In genomic region chr1:9439074-9439761, GRCh38 we compare ENCODE assay signal across 10 cellular contexts.
DNase-seq lines count a peak whose midpoint lies in the region; ATAC-seq, FAIRE-seq and TF ChIP-seq lines count a peak whose summit lies in the region.
"Had no signal": no experiment of that assay in that cellular context is flagged by ENCODE, and none has a peak within 500 bp of the region (broad histone marks: within the 10 kb centered on the region; RNA-seq: fewer than 3 reads in every experiment).

No MANE protein-coding gene starts in this region.

- BruUV-seq in Panc1 (replicated peaks; lab: Mats Ljungman, UMichigan), result no TSS peak

- H3K27ac ChIP-seq in AG04450 (ENCODE audit: low read depth, low read length), result peak overlapping the region; percentile 87
- H3K27ac ChIP-seq in Panc1 (ENCODE audit: low read length), result peak overlapping the region; percentile 67
- H3K27ac ChIP-seq in fibroblast of lung (ENCODE audit: insufficient read depth, low read length), result peak overlapping the region; percentile 78
- peak overlapping the region; percentile 94 to 98 (median 97) for H3K27ac ChIP-seq in pancreas

- H3K9me3 ChIP-seq in AG04450 (ENCODE audit: control insufficient read depth, insufficient read depth, low read length), result no peaks in the 10 kb centered on the region; the same call in 1 of the 2 replicates
- no peaks in the 10 kb centered on the region for H3K9me3 ChIP-seq in Panc1 (ENCODE audit: control insufficient read depth, insufficient read depth, low read depth, low read length)
- no peaks in the 10 kb centered on the region for H3K9me3 ChIP-seq in fibroblast of lung (ENCODE audit: control insufficient read depth, insufficient read depth, low read depth, low read length)
- no peaks in the 10 kb centered on the region for H3K9me3 ChIP-seq in pancreas

- H2AFZ ChIP-seq in fibroblast of lung (ENCODE audit: low read length), result no peak overlapping the region

- H3K9ac ChIP-seq in fibroblast of lung (ENCODE audit: insufficient read depth, low read length), result no peak overlapping the region

- in situ Hi-C loops in Panc1 (cut with HindIII; ENCODE audit: low pct_unique_long_range_greater_than_20kb, low sequenced_read_pairs), result no loop called here

- peak; percentile 56 for ATAC-seq in Panc1
- peak in 3 of 4 donors; percentile 1 to 5 (median 4) for ATAC-seq in pancreas
- no peak for ATAC-seq in SK-N-SH treated with all-trans-retinoic acid at 6 μM for 48 hours
- no peak for ATAC-seq in HG03565 (IDR thresholded peaks at IDR 0.05; ENCODE audit: unreplicated experiment)
- no peak for ATAC-seq in HG03025 (IDR thresholded peaks at IDR 0.05; ENCODE audit: low FRiP score, unreplicated experiment)

- H3K27me3 ChIP-seq in AG04450 (ENCODE audit: control insufficient read depth, insufficient read depth, low read length), result no peaks in the 10 kb centered on the region
- no peaks in the 10 kb centered on the region for H3K27me3 ChIP-seq in Panc1 (ENCODE audit: control insufficient read depth, insufficient read depth, low read length)
- peaks cover 2% of the 10 kb centered on the region for H3K27me3 ChIP-seq in fibroblast of lung (ENCODE audit: control insufficient read depth, insufficient read depth, low read length)
- no peaks in the 10 kb centered on the region for H3K27me3 ChIP-seq in pancreas

- FAIRE-seq in pancreas (lab: Jason Lieb, UNC), result no peak
- FAIRE-seq: colon had no signal

- TF ChIP-seq CTCF in AG04450 (IDR thresholded peaks at IDR 0.05; ENCODE audit: low read depth, low read length), result no peak
- no peak for TF ChIP-seq CTCF in Panc1 (IDR thresholded peaks at IDR 0.05)
- no peak for TF ChIP-seq CTCF in fibroblast of lung (conservative IDR thresholded peaks at IDR 0.05 in 1 of 2, IDR thresholded peaks at IDR 0.05 in 1 of 2; ENCODE audit: low read depth in 1 of 2, low read length in 2 of 2)
- no peak for TF ChIP-seq CTCF in pancreas (IDR thresholded peaks at IDR 0.05)

- 59 to 60% methylated on average over 9 of the region's 9 CpGs for WGBS in pancreas, 2 donors

- no peaks in the 10 kb centered on the region for H4K20me1 ChIP-seq in fibroblast of lung (ENCODE audit: control insufficient read depth, extremely low read depth, insufficient read depth, low read length)

- H3K4me1 ChIP-seq in Panc1 (ENCODE audit: control insufficient read depth, insufficient read depth, low read length) (peaks cover 72% of the 10 kb centered on the region), fibroblast of lung (ENCODE audit: control insufficient read depth, extremely low read depth, insufficient read depth, low read length) (peaks cover 10% of the 10 kb centered on the region), pancreas (peaks cover 79 to 88% (median 84%) of the 10 kb centered on the region in 3 donors)

- CTCF ChIA-PET in AG04450 (lab: Charles Lee) (interaction anchor here (1.0 to 1.6 kb wide), 3 partner anchors 11 to 150 kb away, joined by 3 to 7 read pairs (median 7); no protein-coding TSS in a partner anchor), Panc1 (lab: Charles Lee) (interaction anchor here (0.6 kb wide), 1 partner anchor 15 kb away, joined by 3 read pairs; no protein-coding TSS in a partner anchor)

- POLR2A ChIA-PET in AG04450 (lab: Yijun Ruan, JAX), result interaction anchor here (1.2 to 1.3 kb wide), 3 partner anchors 26 to 118 kb away, joined by 4 to 9 read pairs (median 8); no protein-coding TSS in a partner anchor
- POLR2A ChIA-PET in Panc1 (lab: Charles Lee), result no interaction called here

- H3K4me3 ChIP-seq in AG04450 (ENCODE audit: low read depth, low read length) (no peak overlapping the region), Panc1 (ENCODE audit: low read depth in 2 of 2, low read length in 2 of 2) (peak overlapping the region in 1 of 2 experiments; percentile 19; a peak in 2 of 4 replicates), fibroblast of lung (replicated peaks in 1 of 4; ENCODE audit: control extremely low read depth in 1 of 4, insufficient read depth in 1 of 4, low read depth in 3 of 4, low read length in 4 of 4) (no peak overlapping the region), pancreas (peak overlapping the region in 2 of 4 donors; percentile 0 to 25)

- peak overlapping the region; percentile 79 for H3K4me2 ChIP-seq in fibroblast of lung (ENCODE audit: extremely low read depth, insufficient read depth, low read length)

- no peaks in the 10 kb centered on the region for H3K79me2 ChIP-seq in fibroblast of lung (ENCODE audit: control insufficient read depth, insufficient read depth, low read length)

- H3K36me3 ChIP-seq in Panc1 (ENCODE audit: control insufficient read depth, insufficient read depth, low read length) (no peaks in the 10 kb centered on the region), fibroblast of lung (ENCODE audit: control insufficient read depth, insufficient read depth, low read length) (no peaks in the 10 kb centered on the region), pancreas (no peaks in the 10 kb centered on the region)

- DNase-seq in AG04450 (ENCODE audit: low read depth, low spot score), result no peak
- no peak for DNase-seq in Panc1 (ENCODE audit: low read depth, low spot score)
- DNase-seq in fibroblast of lung (ENCODE audit: low read depth in 2 of 2), result no peak
- peak in 3 of 6 donors; percentile 53 to 70 (median 58) for DNase-seq in pancreas
- DNase-seq in OCI-M2 (lab: John Stamatoyannopoulos, UW; ENCODE audit: unreplicated experiment), result no peak
- DNase-seq: activated CD4-positive, alpha-beta memory T cell treated with anti-CD3 and anti-CD28 coated beads, Interleukin-2, amount 10 ng/mL, durations not matched to agents 7 days and 5 days had no signal

- intact Hi-C loops in Panc1 (cut with micrococcal nuclease; ENCODE audit: unreplicated experiment), result no loop called here
- intact Hi-C loops in pancreas (cut with DNase I), result no loop called here

TF ChIP-seq in SK-N-SH treated with all-trans-retinoic acid at 6 μM for 48 hours, 23 proteins besides CTCF, POLR2A, EP300 and RAD21:
- no peak for TF ChIP-seq ESRRG (CRISPR knock-in tag; IDR thresholded peaks at IDR 0.05)

Comparison
In these comparisons a context has a peak if more than half of its experiments do, and no peak if none do; other contexts are left out.
1. ATAC-seq: peak in Panc1 (single experiment) and pancreas (3 of 4); none in SK-N-SH treated with all-trans-retinoic acid at 6 μM for 48 hours (single experiment), HG03565 (single experiment) and HG03025 (single experiment).
2. Peak in every context shown above with its lines, with median percentiles within 50 percentile points of each other: H3K27ac ChIP-seq.